ENCODE assay signal across 1 cellular context in the genomic region with DNA sequence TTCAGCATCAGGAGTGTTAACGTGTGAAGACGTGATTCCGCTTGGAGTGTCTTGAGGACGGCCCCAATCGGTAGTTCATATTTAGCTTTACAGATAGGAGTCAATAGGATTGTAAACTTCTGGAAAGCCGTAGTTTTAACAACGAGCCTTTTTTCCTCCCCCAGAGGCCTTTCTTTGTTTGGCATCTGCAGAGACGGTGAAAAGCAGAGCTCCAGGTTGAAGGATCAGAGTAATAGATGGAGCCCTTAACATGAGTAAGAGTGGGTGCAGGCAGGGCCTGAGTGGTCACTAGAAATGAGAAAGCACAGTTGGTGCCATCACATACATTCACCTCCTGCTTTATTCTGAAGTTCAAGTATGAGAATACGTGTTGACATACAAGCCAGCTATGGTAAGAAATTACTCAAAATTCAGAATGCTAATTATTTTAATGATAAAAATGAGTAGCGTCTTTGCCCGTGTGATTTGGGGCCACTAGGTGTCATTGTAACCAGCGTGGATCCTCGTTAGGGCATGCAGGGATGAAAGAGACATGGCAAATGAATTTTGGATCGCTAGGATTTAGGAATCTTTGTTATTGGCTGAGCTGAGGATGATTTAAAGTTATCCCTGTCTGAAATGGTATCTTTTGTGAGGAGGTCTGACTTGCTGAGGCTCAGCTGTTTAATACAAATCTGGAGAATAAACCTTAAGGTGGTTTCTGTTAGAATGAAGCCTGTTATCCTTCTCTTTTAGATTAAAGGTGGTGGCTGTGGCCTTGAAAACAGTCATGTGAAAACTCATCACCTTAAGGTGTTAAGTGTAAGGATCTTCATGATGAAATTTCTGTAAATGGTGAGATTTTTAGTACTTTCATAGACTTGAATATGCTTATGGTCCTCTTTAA.
TF ChIP-seq lines count a peak whose summit lies in the region.

No MANE protein-coding gene starts in this region.

TF ChIP-seq in K562, 482 proteins besides CTCF, POLR2A, EP300 and RAD21:
- TF ChIP-seq PHF21A (IDR thresholded peaks at IDR 0.05; ENCODE audit: borderline replicate concordance, low read depth): 0 out of 2 replicates have a peak, but pooled peaks have one; percentile 18
- peak; percentile 20 for TF ChIP-seq TAF9B (IDR thresholded peaks at IDR 0.05; ENCODE audit: partially characterized antibody)
- peak; percentile 66 for TF ChIP-seq MYC (IDR thresholded peaks at IDR 0.05; ENCODE audit: low read depth, low read length)
- no peak for TF ChIP-seq MYC (CRISPR knock-in tag; IDR thresholded peaks at IDR 0.05; ENCODE audit: borderline replicate concordance, low read depth)
- no peak for TF ChIP-seq ARNT (IDR thresholded peaks at IDR 0.05)
- TF ChIP-seq, protein P1, sequence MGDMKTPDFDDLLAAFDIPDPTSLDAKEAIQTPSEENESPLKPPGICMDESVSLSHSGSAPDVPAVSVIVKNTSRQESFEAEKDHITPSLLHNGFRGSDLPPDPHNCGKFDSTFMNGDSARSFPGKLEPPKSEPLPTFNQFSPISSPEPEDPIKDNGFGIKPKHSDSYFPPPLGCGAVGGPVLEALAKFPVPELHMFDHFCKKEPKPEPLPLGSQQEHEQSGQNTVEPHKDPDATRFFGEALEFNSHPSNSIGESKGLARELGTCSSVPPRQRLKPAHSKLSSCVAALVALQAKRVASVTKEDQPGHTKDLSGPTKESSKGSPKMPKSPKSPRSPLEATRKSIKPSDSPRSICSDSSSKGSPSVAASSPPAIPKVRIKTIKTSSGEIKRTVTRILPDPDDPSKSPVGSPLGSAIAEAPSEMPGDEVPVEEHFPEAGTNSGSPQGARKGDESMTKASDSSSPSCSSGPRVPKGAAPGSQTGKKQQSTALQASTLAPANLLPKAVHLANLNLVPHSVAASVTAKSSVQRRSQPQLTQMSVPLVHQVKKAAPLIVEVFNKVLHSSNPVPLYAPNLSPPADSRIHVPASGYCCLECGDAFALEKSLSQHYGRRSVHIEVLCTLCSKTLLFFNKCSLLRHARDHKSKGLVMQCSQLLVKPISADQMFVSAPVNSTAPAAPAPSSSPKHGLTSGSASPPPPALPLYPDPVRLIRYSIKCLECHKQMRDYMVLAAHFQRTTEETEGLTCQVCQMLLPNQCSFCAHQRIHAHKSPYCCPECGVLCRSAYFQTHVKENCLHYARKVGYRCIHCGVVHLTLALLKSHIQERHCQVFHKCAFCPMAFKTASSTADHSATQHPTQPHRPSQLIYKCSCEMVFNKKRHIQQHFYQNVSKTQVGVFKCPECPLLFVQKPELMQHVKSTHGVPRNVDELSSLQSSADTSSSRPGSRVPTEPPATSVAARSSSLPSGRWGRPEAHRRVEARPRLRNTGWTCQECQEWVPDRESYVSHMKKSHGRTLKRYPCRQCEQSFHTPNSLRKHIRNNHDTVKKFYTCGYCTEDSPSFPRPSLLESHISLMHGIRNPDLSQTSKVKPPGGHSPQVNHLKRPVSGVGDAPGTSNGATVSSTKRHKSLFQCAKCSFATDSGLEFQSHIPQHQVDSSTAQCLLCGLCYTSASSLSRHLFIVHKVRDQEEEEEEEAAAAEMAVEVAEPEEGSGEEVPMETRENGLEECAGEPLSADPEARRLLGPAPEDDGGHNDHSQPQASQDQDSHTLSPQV (IDR thresholded peaks at IDR 0.05): peak; percentile 43; the same call in 1 of the 2 replicates
- TF ChIP-seq, protein P2, sequence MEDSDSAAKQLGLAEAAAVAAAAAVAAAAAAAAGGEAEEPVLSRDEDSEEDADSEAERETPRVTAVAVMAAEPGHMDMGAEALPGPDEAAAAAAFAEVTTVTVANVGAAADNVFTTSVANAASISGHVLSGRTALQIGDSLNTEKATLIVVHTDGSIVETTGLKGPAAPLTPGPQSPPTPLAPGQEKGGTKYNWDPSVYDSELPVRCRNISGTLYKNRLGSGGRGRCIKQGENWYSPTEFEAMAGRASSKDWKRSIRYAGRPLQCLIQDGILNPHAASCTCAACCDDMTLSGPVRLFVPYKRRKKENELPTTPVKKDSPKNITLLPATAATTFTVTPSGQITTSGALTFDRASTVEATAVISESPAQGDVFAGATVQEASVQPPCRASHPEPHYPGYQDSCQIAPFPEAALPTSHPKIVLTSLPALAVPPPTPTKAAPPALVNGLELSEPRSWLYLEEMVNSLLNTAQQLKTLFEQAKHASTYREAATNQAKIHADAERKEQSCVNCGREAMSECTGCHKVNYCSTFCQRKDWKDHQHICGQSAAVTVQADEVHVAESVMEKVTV (CRISPR knock-in tag; IDR thresholded peaks at IDR 0.05): 0 out of 2 replicates have a peak, but pooled peaks have one; percentile 50
- TF ChIP-seq ARID2 (IDR thresholded peaks at IDR 0.05): peak; percentile 64; the same call in 1 of the 2 replicates
- TF ChIP-seq, protein P3, sequence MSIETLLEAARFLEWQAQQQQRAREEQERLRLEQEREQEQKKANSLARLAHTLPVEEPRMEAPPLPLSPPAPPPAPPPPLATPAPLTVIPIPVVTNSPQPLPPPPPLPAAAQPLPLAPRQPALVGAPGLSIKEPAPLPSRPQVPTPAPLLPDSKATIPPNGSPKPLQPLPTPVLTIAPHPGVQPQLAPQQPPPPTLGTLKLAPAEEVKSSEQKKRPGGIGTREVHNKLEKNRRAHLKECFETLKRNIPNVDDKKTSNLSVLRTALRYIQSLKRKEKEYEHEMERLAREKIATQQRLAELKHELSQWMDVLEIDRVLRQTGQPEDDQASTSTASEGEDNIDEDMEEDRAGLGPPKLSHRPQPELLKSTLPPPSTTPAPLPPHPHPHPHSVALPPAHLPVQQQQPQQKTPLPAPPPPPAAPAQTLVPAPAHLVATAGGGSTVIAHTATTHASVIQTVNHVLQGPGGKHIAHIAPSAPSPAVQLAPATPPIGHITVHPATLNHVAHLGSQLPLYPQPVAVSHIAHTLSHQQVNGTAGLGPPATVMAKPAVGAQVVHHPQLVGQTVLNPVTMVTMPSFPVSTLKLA (conservative IDR thresholded peaks at IDR 0.05): peak in 1 of 2 experiments; percentile 15; a peak in 1 of 4 replicates
- TF ChIP-seq ZKSCAN1 (IDR thresholded peaks at IDR 0.05; ENCODE audit: low read depth, low read length): 0 out of 2 replicates have a peak, but pooled peaks have one; percentile 0
- peak; percentile 17; the same call in 1 of the 2 replicates for TF ChIP-seq GABPA (tag; conservative IDR thresholded peaks at IDR 0.05; ENCODE audit: low read depth)
- TF ChIP-seq, protein P4, sequence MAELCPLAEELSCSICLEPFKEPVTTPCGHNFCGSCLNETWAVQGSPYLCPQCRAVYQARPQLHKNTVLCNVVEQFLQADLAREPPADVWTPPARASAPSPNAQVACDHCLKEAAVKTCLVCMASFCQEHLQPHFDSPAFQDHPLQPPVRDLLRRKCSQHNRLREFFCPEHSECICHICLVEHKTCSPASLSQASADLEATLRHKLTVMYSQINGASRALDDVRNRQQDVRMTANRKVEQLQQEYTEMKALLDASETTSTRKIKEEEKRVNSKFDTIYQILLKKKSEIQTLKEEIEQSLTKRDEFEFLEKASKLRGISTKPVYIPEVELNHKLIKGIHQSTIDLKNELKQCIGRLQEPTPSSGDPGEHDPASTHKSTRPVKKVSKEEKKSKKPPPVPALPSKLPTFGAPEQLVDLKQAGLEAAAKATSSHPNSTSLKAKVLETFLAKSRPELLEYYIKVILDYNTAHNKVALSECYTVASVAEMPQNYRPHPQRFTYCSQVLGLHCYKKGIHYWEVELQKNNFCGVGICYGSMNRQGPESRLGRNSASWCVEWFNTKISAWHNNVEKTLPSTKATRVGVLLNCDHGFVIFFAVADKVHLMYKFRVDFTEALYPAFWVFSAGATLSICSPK (IDR thresholded peaks at IDR 0.05; ENCODE audit: borderline replicate concordance): 0 out of 2 replicates have a peak, but pooled peaks have one; percentile 2
- peak; percentile 37 for TF ChIP-seq BRD9 (IDR thresholded peaks at IDR 0.05; ENCODE audit: low read depth, partially characterized antibody)
- TF ChIP-seq SIN3A (IDR thresholded peaks at IDR 0.05; ENCODE audit: borderline replicate concordance in 2 of 2, control insufficient read depth in 1 of 2, low read depth in 2 of 2, low read length in 2 of 2): peak in 1 of 2 experiments; percentile 7; a peak in 1 of 4 replicates
- TF ChIP-seq, protein P5, sequence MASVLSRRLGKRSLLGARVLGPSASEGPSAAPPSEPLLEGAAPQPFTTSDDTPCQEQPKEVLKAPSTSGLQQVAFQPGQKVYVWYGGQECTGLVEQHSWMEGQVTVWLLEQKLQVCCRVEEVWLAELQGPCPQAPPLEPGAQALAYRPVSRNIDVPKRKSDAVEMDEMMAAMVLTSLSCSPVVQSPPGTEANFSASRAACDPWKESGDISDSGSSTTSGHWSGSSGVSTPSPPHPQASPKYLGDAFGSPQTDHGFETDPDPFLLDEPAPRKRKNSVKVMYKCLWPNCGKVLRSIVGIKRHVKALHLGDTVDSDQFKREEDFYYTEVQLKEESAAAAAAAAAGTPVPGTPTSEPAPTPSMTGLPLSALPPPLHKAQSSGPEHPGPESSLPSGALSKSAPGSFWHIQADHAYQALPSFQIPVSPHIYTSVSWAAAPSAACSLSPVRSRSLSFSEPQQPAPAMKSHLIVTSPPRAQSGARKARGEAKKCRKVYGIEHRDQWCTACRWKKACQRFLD (CRISPR knock-in tag; IDR thresholded peaks at IDR 0.05): 0 out of 2 replicates have a peak, but pooled peaks have one; percentile 54
- TF ChIP-seq, protein P6, sequence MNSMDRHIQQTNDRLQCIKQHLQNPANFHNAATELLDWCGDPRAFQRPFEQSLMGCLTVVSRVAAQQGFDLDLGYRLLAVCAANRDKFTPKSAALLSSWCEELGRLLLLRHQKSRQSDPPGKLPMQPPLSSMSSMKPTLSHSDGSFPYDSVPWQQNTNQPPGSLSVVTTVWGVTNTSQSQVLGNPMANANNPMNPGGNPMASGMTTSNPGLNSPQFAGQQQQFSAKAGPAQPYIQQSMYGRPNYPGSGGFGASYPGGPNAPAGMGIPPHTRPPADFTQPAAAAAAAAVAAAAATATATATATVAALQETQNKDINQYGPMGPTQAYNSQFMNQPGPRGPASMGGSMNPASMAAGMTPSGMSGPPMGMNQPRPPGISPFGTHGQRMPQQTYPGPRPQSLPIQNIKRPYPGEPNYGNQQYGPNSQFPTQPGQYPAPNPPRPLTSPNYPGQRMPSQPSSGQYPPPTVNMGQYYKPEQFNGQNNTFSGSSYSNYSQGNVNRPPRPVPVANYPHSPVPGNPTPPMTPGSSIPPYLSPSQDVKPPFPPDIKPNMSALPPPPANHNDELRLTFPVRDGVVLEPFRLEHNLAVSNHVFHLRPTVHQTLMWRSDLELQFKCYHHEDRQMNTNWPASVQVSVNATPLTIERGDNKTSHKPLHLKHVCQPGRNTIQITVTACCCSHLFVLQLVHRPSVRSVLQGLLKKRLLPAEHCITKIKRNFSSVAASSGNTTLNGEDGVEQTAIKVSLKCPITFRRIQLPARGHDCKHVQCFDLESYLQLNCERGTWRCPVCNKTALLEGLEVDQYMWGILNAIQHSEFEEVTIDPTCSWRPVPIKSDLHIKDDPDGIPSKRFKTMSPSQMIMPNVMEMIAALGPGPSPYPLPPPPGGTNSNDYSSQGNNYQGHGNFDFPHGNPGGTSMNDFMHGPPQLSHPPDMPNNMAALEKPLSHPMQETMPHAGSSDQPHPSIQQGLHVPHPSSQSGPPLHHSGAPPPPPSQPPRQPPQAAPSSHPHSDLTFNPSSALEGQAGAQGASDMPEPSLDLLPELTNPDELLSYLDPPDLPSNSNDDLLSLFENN (IDR thresholded peaks at IDR 0.05; ENCODE audit: low read depth in 2 of 2, low read length in 2 of 2): 0 out of 4 replicates have a peak, but pooled peaks of 1 of the 2 experiments have one; percentile 13
- TF ChIP-seq ETV5 (CRISPR knock-in tag; IDR thresholded peaks at IDR 0.05; ENCODE audit: low read depth): no peak
- TF ChIP-seq SMARCA4 (IDR thresholded peaks at IDR 0.05): 0 out of 2 replicates have a peak, but pooled peaks have one; percentile 10
- no peak for TF ChIP-seq TRIM24 (IDR thresholded peaks at IDR 0.05)
- TF ChIP-seq ASH1L (IDR thresholded peaks at IDR 0.05; ENCODE audit: borderline replicate concordance, low read depth, partially characterized antibody): no peak
- 0 out of 2 replicates have a peak, but pooled peaks have one; percentile 27 for TF ChIP-seq SMC3 (conservative IDR thresholded peaks at IDR 0.05; ENCODE audit: insufficient read depth, low read depth, low read length)
- TF ChIP-seq, protein P7, sequence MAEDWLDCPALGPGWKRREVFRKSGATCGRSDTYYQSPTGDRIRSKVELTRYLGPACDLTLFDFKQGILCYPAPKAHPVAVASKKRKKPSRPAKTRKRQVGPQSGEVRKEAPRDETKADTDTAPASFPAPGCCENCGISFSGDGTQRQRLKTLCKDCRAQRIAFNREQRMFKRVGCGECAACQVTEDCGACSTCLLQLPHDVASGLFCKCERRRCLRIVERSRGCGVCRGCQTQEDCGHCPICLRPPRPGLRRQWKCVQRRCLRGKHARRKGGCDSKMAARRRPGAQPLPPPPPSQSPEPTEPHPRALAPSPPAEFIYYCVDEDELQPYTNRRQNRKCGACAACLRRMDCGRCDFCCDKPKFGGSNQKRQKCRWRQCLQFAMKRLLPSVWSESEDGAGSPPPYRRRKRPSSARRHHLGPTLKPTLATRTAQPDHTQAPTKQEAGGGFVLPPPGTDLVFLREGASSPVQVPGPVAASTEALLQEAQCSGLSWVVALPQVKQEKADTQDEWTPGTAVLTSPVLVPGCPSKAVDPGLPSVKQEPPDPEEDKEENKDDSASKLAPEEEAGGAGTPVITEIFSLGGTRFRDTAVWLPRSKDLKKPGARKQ (CRISPR knock-in tag; IDR thresholded peaks at IDR 0.05): no peak
- peak; percentile 42; the same call in 1 of the 2 replicates for TF ChIP-seq TARDBP (IDR thresholded peaks at IDR 0.05)
- TF ChIP-seq STAT5A (IDR thresholded peaks at IDR 0.05; ENCODE audit: borderline replicate concordance, low read length): no peak
- 0 out of 2 replicates have a peak, but pooled peaks have one; percentile 0 for TF ChIP-seq ZNF232 (CRISPR knock-in tag; IDR thresholded peaks at IDR 0.05)
- TF ChIP-seq, protein P8, sequence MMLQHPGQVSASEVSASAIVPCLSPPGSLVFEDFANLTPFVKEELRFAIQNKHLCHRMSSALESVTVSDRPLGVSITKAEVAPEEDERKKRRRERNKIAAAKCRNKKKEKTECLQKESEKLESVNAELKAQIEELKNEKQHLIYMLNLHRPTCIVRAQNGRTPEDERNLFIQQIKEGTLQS (IDR thresholded peaks at IDR 0.05): no peak
- TF ChIP-seq, protein P8 (CRISPR knock-in tag; conservative IDR thresholded peaks at IDR 0.05): 0 out of 2 replicates have a peak, but pooled peaks have one; percentile 20
- 0 out of 4 replicates have a peak, but pooled peaks of 1 of the 2 experiments have one; percentile 5 for TF ChIP-seq KDM1A (IDR thresholded peaks at IDR 0.05)
